ENCODE assay signal across 18 cellular contexts in the genomic region with DNA sequence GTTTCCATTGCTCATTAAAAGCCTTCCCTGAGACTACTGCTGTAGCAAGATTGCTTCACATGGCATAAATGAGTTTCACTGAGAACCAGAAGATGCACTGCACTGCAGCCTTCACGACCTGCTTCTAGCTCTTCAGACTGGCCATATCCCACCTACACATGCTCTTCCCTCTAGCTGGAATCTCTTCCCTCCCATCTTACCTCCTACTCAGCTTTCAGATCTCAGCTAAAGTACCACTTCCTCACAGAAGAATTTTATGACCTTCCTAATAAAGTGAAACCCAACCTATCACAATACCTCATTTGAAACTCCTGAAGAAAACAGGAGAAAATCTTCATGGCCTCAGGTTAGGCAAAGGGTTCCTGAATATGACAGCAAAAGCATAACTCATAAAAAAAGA.
"Had no signal": no experiment of that assay in that cellular context is flagged by ENCODE, and none has a peak within 500 bp of the region (broad histone marks: within the 10 kb centered on the region; RNA-seq: fewer than 3 reads in every experiment).

No MANE protein-coding gene starts in this region.

- H3K27ac ChIP-seq: foreskin keratinocyte, hepatocyte, psoas muscle, right lobe of liver, tibial artery, upper lobe of right lung, vagina had no signal

- H3K36me3 ChIP-seq: right lobe of liver, tibial artery, upper lobe of right lung, vagina had no signal

- H3K36me3 Mint-ChIP-seq: natural killer cell had no signal

- H3K4me3 Mint-ChIP-seq: natural killer cell; stimulated activated memory B cell treated with anti-CD40 and anti-IgM and Interleukin-4, amounts not matched to agents 10 μg/mL and 1 μg/mL and 100 μg/mL, for 72 hours; stimulated activated naive CD8-positive, alpha-beta T cell treated with anti-CD3 and anti-CD28 coated beads, Interleukin-15, Interleukin-2, amounts not matched to agents 100 ng/mL and 50 ng/mL, for 24 hours had no signal

- H3K4me3 ChIP-seq: hepatocyte, mucosa of descending colon, psoas muscle, right lobe of liver, tibial artery, upper lobe of right lung, vagina had no signal

- H3K4me1 ChIP-seq: foreskin keratinocyte, psoas muscle, right lobe of liver, upper lobe of right lung, vagina had no signal

- H3K27me3 Mint-ChIP-seq: stimulated activated memory B cell treated with anti-CD40 and anti-IgM and Interleukin-4, amounts not matched to agents 10 μg/mL and 1 μg/mL and 100 μg/mL, for 72 hours; stimulated activated naive CD8-positive, alpha-beta T cell treated with anti-CD3 and anti-CD28 coated beads, Interleukin-15, Interleukin-2, amounts not matched to agents 100 ng/mL and 50 ng/mL, for 24 hours had no signal

- H3K9me3 ChIP-seq: mucosa of descending colon, psoas muscle, right lobe of liver, tibial artery, upper lobe of right lung, vagina had no signal

- H3K9me3 Mint-ChIP-seq: natural killer cell; stimulated activated memory B cell treated with anti-CD40 and anti-IgM and Interleukin-4, amounts not matched to agents 10 μg/mL and 1 μg/mL and 100 μg/mL, for 72 hours; stimulated activated naive CD8-positive, alpha-beta T cell treated with anti-CD3 and anti-CD28 coated beads, Interleukin-15, Interleukin-2, amounts not matched to agents 100 ng/mL and 50 ng/mL, for 24 hours had no signal

- H3K27me3 ChIP-seq: foreskin keratinocyte, hepatocyte, right lobe of liver, tibial artery, upper lobe of right lung, vagina had no signal

- DNase-seq: dermis blood vessel endothelial cell; foreskin keratinocyte; head of caudate nucleus; kidney; left cardiac atrium; mammary epithelial cell; mucosa of descending colon; natural killer cell; psoas muscle; retina; right lobe of liver; stimulated activated CD4-positive, alpha-beta T cell treated with anti-CD3 and anti-CD28 coated beads, Interleukin-4, amount 100 ng/mL, for 1 hour; tibial artery; upper lobe of right lung had no signal

- H3K27ac Mint-ChIP-seq: natural killer cell; stimulated activated memory B cell treated with anti-CD40 and anti-IgM and Interleukin-4, amounts not matched to agents 10 μg/mL and 1 μg/mL and 100 μg/mL, for 72 hours; stimulated activated naive CD8-positive, alpha-beta T cell treated with anti-CD3 and anti-CD28 coated beads, Interleukin-15, Interleukin-2, amounts not matched to agents 100 ng/mL and 50 ng/mL, for 24 hours had no signal
